In genomic region chr3:122560680-122561079, GRCh38 we compare ENCODE assay signal across 8 cellular contexts. TPM values are rescaled to one million over a fixed set of nuclear protein-coding genes. Genes with fewer than 3 reads are reported as not detected.
DNase-seq lines count a peak whose midpoint lies in the region; ATAC-seq and TF ChIP-seq lines count a peak whose summit lies in the region.

No MANE protein-coding gene starts in this region.

- WGBS in heart left ventricle, 4 donors = 91 to 96% (median 94%) methylated on average over 1 of the region's 1 CpG

- H4K20me1 ChIP-seq in KMS-11 (ENCODE audit: insufficient read depth) = no peaks in the 10 kb centered on the region

- ATAC-seq in heart left ventricle = no peak
- ATAC-seq in left cardiac atrium = no peak
- ATAC-seq in GM18868 (IDR thresholded peaks at IDR 0.05; ENCODE audit: unreplicated experiment) = no peak

- intact Hi-C loops in heart left ventricle (cut with DNase I) (loop anchor here in 6 of 10 donors (1.0 to 5.0 kb wide), 4 partner anchors 117 to 122 kb away; partner anchors contain the start of gene PARP14 (in 1 of the 6)), left cardiac atrium (cut with DNase I) (loop anchor here (2.0 to 5.0 kb wide), 2 partner anchors 117 to 118 kb away; no protein-coding TSS in a partner anchor)

- peak overlapping the region; percentile 45 for H3K4me3 Mint-ChIP-seq in activated naive CD4-positive, alpha-beta T cell treated with anti-CD3 and anti-CD28 coated beads, Interleukin-2, amount 50 U/mL, for 24 hours

- no peaks in the 10 kb centered on the region for H3K9me3 ChIP-seq in heart left ventricle

- TF ChIP-seq CTCF in heart left ventricle (IDR thresholded peaks at IDR 0.05) (peak; percentile 19 to 64 (median 51)), KMS-11 (conservative IDR thresholded peaks at IDR 0.05; ENCODE audit: low read depth, low read length) (peak; percentile 63), RWPE1 (conservative IDR thresholded peaks at IDR 0.05; ENCODE audit: low read depth) (no peak; the same call in 1 of the 2 replicates)

- peak overlapping the region; percentile 93 for H3K27ac Mint-ChIP-seq in activated naive CD4-positive, alpha-beta T cell treated with anti-CD3 and anti-CD28 coated beads, Interleukin-2, amount 50 U/mL, for 24 hours

- H2AFZ ChIP-seq in KMS-11 (ENCODE audit: low read depth) = no peak overlapping the region

- H3K27me3 ChIP-seq in heart left ventricle (no peaks in the 10 kb centered on the region), KMS-11 (ENCODE audit: insufficient read depth, low read depth) (no peaks in the 10 kb centered on the region)

- H3K36me3 ChIP-seq in heart left ventricle (peaks cover 0 to 45% (median 39%) of the 10 kb centered on the region in 9 donors), KMS-11 (ENCODE audit: insufficient read depth) (no peaks in the 10 kb centered on the region)

- peaks cover 55% of the 10 kb centered on the region for H3K4me1 Mint-ChIP-seq in activated naive CD4-positive, alpha-beta T cell treated with anti-CD3 and anti-CD28 coated beads, Interleukin-2, amount 50 U/mL, for 24 hours

- no peak overlapping the region for H3K27ac ChIP-seq in heart left ventricle
- no peak overlapping the region for H3K27ac ChIP-seq in KMS-11
- no peak overlapping the region for H3K27ac ChIP-seq in RWPE1

- CTCF ChIA-PET in RWPE1 (lab: Yijun Ruan, JAX) = interaction anchor here (3.5 kb wide), 1 partner anchor 118 kb away, joined by 23 read pairs; no protein-coding TSS in a partner anchor

- peaks cover 10% of the 10 kb centered on the region for H3K36me3 Mint-ChIP-seq in activated naive CD4-positive, alpha-beta T cell treated with anti-CD3 and anti-CD28 coated beads, Interleukin-2, amount 50 U/mL, for 24 hours

- H3K4me3 ChIP-seq in heart left ventricle (no peak overlapping the region), KMS-11 (IDR thresholded peaks at IDR 0.05; ENCODE audit: insufficient read depth, low read depth, low read length) (no peak overlapping the region)

- peaks cover 0 to 49% (median 22%) of the 10 kb centered on the region in 12 donors for H3K4me1 ChIP-seq in heart left ventricle
- H3K4me1 ChIP-seq in KMS-11 (ENCODE audit: low read depth, poor library complexity, severe bottlenecking) = peaks cover 11% of the 10 kb centered on the region

- TF ChIP-seq POLR2A in heart left ventricle (IDR thresholded peaks at IDR 0.05) = no peak

- DNase-seq in heart left ventricle (peak in 2 of 5 donors; percentile 23 to 35), left cardiac atrium (no peak), RWPE1 (ENCODE audit: low spot score) (peak; percentile 57), iPS-NIHi7 (ENCODE audit: extremely low spot score) (peak; percentile 43)
- peak in 3 of 4 experiments; percentile 32 to 35 (median 32) for DNase-seq in stimulated activated CD4-positive, alpha-beta T cell treated with anti-CD3 and anti-CD28 coated beads, Interleukin-1b, Interleukin-23, amount 100 ng/mL, for 24 hours (ENCODE audit: low read depth in 4 of 4, low spot score in 1 of 4)

- H3K9ac ChIP-seq in KMS-11 = no peak overlapping the region

- H3K9me3 Mint-ChIP-seq in activated naive CD4-positive, alpha-beta T cell treated with anti-CD3 and anti-CD28 coated beads, Interleukin-2, amount 50 U/mL, for 24 hours = no peaks in the 10 kb centered on the region

- H3K4me2 ChIP-seq in KMS-11 = no peak overlapping the region

- H3K27me3 Mint-ChIP-seq in activated naive CD4-positive, alpha-beta T cell treated with anti-CD3 and anti-CD28 coated beads, Interleukin-2, amount 50 U/mL, for 24 hours = no peaks in the 10 kb centered on the region

- no peaks in the 10 kb centered on the region; the same call in 1 of the 2 replicates for H3K79me2 ChIP-seq in KMS-11 (ENCODE audit: insufficient read depth, low read depth)

- POLR2A ChIA-PET in RWPE1 (lab: Yijun Ruan, JAX; ENCODE audit: low non-redundant PET) = no interaction called here

RNA-seq across cellular contexts. Expression of gene PARP9, which starts 3.4 kb away (rescaled TPM):
- total RNA-seq in heart left ventricle = 10 to 100 TPM in 8 of 9 donors, 1 to 10 TPM in 1; 8.5 to 73.0 (median 15.1) TPM
- polyA plus RNA-seq in heart left ventricle = 1 to 10 TPM; 8.2 to 8.8 TPM
- total RNA-seq in left cardiac atrium = 10 to 100 TPM; 16.8 to 27.0 TPM

RNA-seq across cellular contexts. Expression of gene DTX3L, which starts 3.5 kb away (rescaled TPM):
- total RNA-seq in heart left ventricle (10 to 100 TPM; 10.2 to 78.2 (median 13.4) TPM), left cardiac atrium (10 to 100 TPM; 13.6 to 25.0 TPM)
- polyA plus RNA-seq in heart left ventricle = 1 to 10 TPM; 4.8 to 5.7 TPM

RNA-seq across cellular contexts. Expression of gene PARP15, which starts 16.8 kb away (rescaled TPM):
- total RNA-seq in heart left ventricle (1 to 10 TPM in 3 of 9 donors, under 1 TPM in 6; 0.23 to 2.9 (median 0.67) TPM), left cardiac atrium (1 to 10 TPM; 1.5 to 1.6 TPM)
- polyA plus RNA-seq in heart left ventricle = 1 to 10 TPM in 1 of 2 donors, under 1 TPM in 1; 0.21 to 1.1 TPM

RNA-seq across cellular contexts. Expression of gene KPNA1, which starts 45.9 kb away (rescaled TPM):
- total RNA-seq in heart left ventricle (100 to 1,000 TPM in 3 of 9 donors, 10 to 100 TPM in 6; 34.1 to 127 (median 72.6) TPM), left cardiac atrium (10 to 100 TPM; 44.3 to 63.4 TPM)
- 10 to 100 TPM; 13.5 to 28.1 TPM for polyA plus RNA-seq in heart left ventricle
